Comparison of ENCODE assay signal across 8 cellular contexts in the genomic region with DNA sequence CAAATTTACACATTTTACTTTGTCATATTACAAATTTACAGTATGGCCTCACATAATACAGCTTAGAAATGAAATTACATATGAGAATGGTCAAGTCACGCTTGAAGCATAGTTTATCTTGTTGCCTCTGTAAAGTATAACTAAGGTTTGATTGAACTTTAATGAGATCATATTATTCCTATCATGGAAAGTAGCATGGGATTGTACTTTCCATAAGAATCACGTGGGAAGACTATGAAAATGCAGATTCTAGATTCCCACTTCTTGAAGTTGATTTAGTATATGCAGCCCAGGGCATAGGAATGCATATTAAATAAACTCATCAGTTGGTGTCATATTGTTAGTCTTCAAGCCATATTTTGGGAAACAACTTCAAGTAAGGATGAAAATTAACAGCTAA.
"Had no signal": no experiment of that assay in that cellular context is flagged by ENCODE, and none has a peak within 500 bp of the region (broad histone marks: within the 10 kb centered on the region; RNA-seq: fewer than 3 reads in every experiment).

No MANE protein-coding gene starts in this region.

- H3K4me3 ChIP-seq: GM23248, GM23338, HAP-1 had no signal

- DNase-seq: GM23248, GOT3, H7, H9, HCEC 1CT, HFFc6 had no signal

- H3K27ac ChIP-seq: GM23248 had no signal
